Comparison of ENCODE assay signal across 18 cellular contexts in genomic region chr2:30683240-30683956, GRCh38.
DNase-seq lines count a peak whose midpoint lies in the region; ATAC-seq, FAIRE-seq and TF ChIP-seq lines count a peak whose summit lies in the region.
"Had no signal": no experiment of that assay in that cellular context is flagged by ENCODE, and none has a peak within 500 bp of the region (broad histone marks: within the 10 kb centered on the region; RNA-seq: fewer than 3 reads in every experiment).

No MANE protein-coding gene starts in this region.

- intact Hi-C loops in K562 (cut with micrococcal nuclease), result no loop called here

- ATAC-seq in activated CD8-positive, alpha-beta memory T cell treated with anti-CD3 and anti-CD28 coated beads, Interleukin-2, amount 10 ng/mL, durations not matched to agents 7 days and 5 days, result no peak
- ATAC-seq in K562, result peak; percentile 37; the same call in 2 of the 3 replicates
- ATAC-seq in HG03457 (IDR thresholded peaks at IDR 0.05; ENCODE audit: unreplicated experiment), result no peak
- no peak for ATAC-seq in GM21737 (IDR thresholded peaks at IDR 0.05; ENCODE audit: unreplicated experiment)
- ATAC-seq: HCT116, HepG2 had no signal

- no peaks in the 10 kb centered on the region for H3K36me3 Mint-ChIP-seq in activated CD8-positive, alpha-beta memory T cell treated with anti-CD3 and anti-CD28 coated beads, Interleukin-2, amount 10 ng/mL, durations not matched to agents 7 days and 5 days
- H3K36me3 Mint-ChIP-seq: activated naive CD8-positive, alpha-beta T cell; brain had no signal

- no peak overlapping the region for H3K4me3 Mint-ChIP-seq in activated CD8-positive, alpha-beta memory T cell treated with anti-CD3 and anti-CD28 coated beads, Interleukin-2, amount 10 ng/mL, durations not matched to agents 7 days and 5 days
- H3K4me3 Mint-ChIP-seq: activated naive CD8-positive, alpha-beta T cell; nephron had no signal

- H3K9me1 ChIP-seq in K562 (ENCODE audit: control insufficient read depth, insufficient read depth, low read length), result no peaks in the 10 kb centered on the region

- H3K27ac Mint-ChIP-seq in activated CD8-positive, alpha-beta memory T cell treated with anti-CD3 and anti-CD28 coated beads, Interleukin-2, amount 10 ng/mL, durations not matched to agents 7 days and 5 days, result no peak overlapping the region
- H3K27ac Mint-ChIP-seq: activated naive CD8-positive, alpha-beta T cell; nephron had no signal

- CTCF ChIA-PET in activated CD8-positive, alpha-beta memory T cell treated with anti-CD3 and anti-CD28 coated beads, Interleukin-2, amount 10 ng/mL, durations not matched to agents 7 days and 5 days (lab: Charles Lee), result no interaction called here
- CTCF ChIA-PET in K562 (lab: Yijun Ruan, JAX; ENCODE audit: low intra/inter-chr PET ratio), result no interaction called here

- no peak overlapping the region for H3K4me2 ChIP-seq in K562 (ENCODE audit: insufficient read depth, low read length)

- no peaks in the 10 kb centered on the region for H4K20me1 ChIP-seq in K562 (replicated peaks; ENCODE audit: control insufficient read depth, insufficient read depth, low read length)

- POLR2A ChIA-PET in K562 (lab: Yijun Ruan, JAX), result interaction anchor here (0.9 kb wide), 1 partner anchor 22 kb away, joined by 4 read pairs; no protein-coding TSS in a partner anchor

- H2AFZ ChIP-seq in K562 (ENCODE audit: low read depth, low read length), result no peak overlapping the region

- no peaks in the 10 kb centered on the region for H3K79me2 ChIP-seq in K562 (ENCODE audit: control insufficient read depth, insufficient read depth, low read length)

- no peak overlapping the region for H3K4me3 ChIP-seq in K562

- no peaks in the 10 kb centered on the region for H3K36me3 ChIP-seq in K562 (ENCODE audit: control insufficient read depth, insufficient read depth, low read length)

- TF ChIP-seq EP300 in K562 (IDR thresholded peaks at IDR 0.05; ENCODE audit: low read length), result no peak

- H3K27me3 ChIP-seq in K562 (ENCODE audit: control insufficient read depth in 2 of 2, insufficient read depth in 2 of 2, low read length in 2 of 2), result peaks cover 14 to 72% of the 10 kb centered on the region in 2 experiments; a peak in 4 of 5 replicates

- no peaks in the 10 kb centered on the region for H3K9me3 ChIP-seq in K562 (replicated peaks; ENCODE audit: control insufficient read depth, insufficient read depth, low read depth, low read length)

- no peaks in the 10 kb centered on the region for H3K27me3 Mint-ChIP-seq in activated CD8-positive, alpha-beta memory T cell treated with anti-CD3 and anti-CD28 coated beads, Interleukin-2, amount 10 ng/mL, durations not matched to agents 7 days and 5 days

- no peaks in the 10 kb centered on the region for H3K9me3 Mint-ChIP-seq in activated CD8-positive, alpha-beta memory T cell treated with anti-CD3 and anti-CD28 coated beads, Interleukin-2, amount 10 ng/mL, durations not matched to agents 7 days and 5 days (ENCODE audit: low read depth)
- H3K9me3 Mint-ChIP-seq: nephron had no signal

- no peaks in the 10 kb centered on the region for H3K4me1 Mint-ChIP-seq in activated CD8-positive, alpha-beta memory T cell treated with anti-CD3 and anti-CD28 coated beads, Interleukin-2, amount 10 ng/mL, durations not matched to agents 7 days and 5 days

- no peak overlapping the region for H3K9ac ChIP-seq in K562 (ENCODE audit: insufficient read depth in 1 of 2, low read depth in 2 of 2, low read length in 2 of 2)

- DNase-seq in activated CD8-positive, alpha-beta memory T cell treated with anti-CD3 and anti-CD28 coated beads, Interleukin-2, amount 10 ng/mL, durations not matched to agents 7 days and 5 days, result peak; percentile 26
- no peak for DNase-seq in activated CD8-positive, alpha-beta memory T cell treated with anti-CD3 and anti-CD28 coated beads, Interleukin-2, amount 50 U/mL, for 4 hours
- DNase-seq in Kasumi-1 (lab: John Stamatoyannopoulos, UW) (peak; percentile 44 to 53), K562 (ENCODE audit: extremely low read depth in 1 of 4, low spot score in 3 of 4) (no peak), ureter (ENCODE audit: low spot score) (peak; percentile 23), NCI-H1092 treated with DMSO at 0.1 percent for 48 hours (lab: John Stamatoyannopoulos, UW) (no peak)
- DNase-seq: activated CD4-positive, alpha-beta T cell treated with anti-CD3 and anti-CD28 coated beads for 1 hour; activated T-cell treated with anti-CD3 and anti-CD28 coated beads for 4 hours; dermis blood vessel endothelial cell; mammary epithelial cell; stimulated activated naive CD4-positive, alpha-beta T cell treated with Interleukin-2 at 50 U/mL for 16 hours had no signal

- no peak for FAIRE-seq in K562 (lab: Jason Lieb, UNC)
- FAIRE-seq: HepG2 had no signal

- in situ Hi-C loops in K562 (cut with MboI), result no loop called here

- TF ChIP-seq RAD21 in K562 (CRISPR knock-in tag; conservative IDR thresholded peaks at IDR 0.05 in 1 of 2, IDR thresholded peaks at IDR 0.05 in 1 of 2), result no peak

- no peaks in the 10 kb centered on the region for H3K4me1 ChIP-seq in K562 (replicated peaks in 1 of 2; ENCODE audit: control insufficient read depth in 2 of 2, insufficient read depth in 2 of 2, low read length in 2 of 2)

- WGBS in K562 (ENCODE audit: insufficient coverage, low coverage, missing lambda C conversion rate), result 10% methylated on average over 8 of the region's 8 CpGs

- no TSS peak for BruUV-seq in K562 (replicated peaks; lab: Mats Ljungman, UMichigan)

- no peak overlapping the region for H3K27ac ChIP-seq in K562 (ENCODE audit: extremely low read depth, low read depth, low read length)

- no peak for TF ChIP-seq POLR2A in K562 (conservative IDR thresholded peaks at IDR 0.05)

- TF ChIP-seq CTCF in K562 (IDR thresholded peaks at IDR 0.05 in 2 of 3, conservative IDR thresholded peaks at IDR 0.05 in 1 of 3; ENCODE audit: insufficient read depth in 2 of 3, low read depth in 1 of 3, low read length in 3 of 3), result no peak

TF ChIP-seq in K562, 482 proteins besides CTCF, POLR2A, EP300 and RAD21:
- TF ChIP-seq SPI1 (IDR thresholded peaks at IDR 0.05; ENCODE audit: borderline replicate concordance, low read depth, low read length), result peak; percentile 92
- TF ChIP-seq PML (IDR thresholded peaks at IDR 0.05; ENCODE audit: low read length), result no peak

Comparison
In these comparisons a context has a peak if more than half of its experiments do, and no peak if none do; other contexts are left out.
1. DNase-seq: peak in activated CD8-positive, alpha-beta memory T cell treated with anti-CD3 and anti-CD28 coated beads, Interleukin-2, amount 10 ng/mL, durations not matched to agents 7 days and 5 days (single experiment), Kasumi-1 (2 of 2) and ureter (single experiment); none in activated CD8-positive, alpha-beta memory T cell treated with anti-CD3 and anti-CD28 coated beads, Interleukin-2, amount 50 U/mL, for 4 hours (single experiment), K562 (0 of 4) and NCI-H1092 treated with DMSO at 0.1 percent for 48 hours (single experiment).